In the genomic region with DNA sequence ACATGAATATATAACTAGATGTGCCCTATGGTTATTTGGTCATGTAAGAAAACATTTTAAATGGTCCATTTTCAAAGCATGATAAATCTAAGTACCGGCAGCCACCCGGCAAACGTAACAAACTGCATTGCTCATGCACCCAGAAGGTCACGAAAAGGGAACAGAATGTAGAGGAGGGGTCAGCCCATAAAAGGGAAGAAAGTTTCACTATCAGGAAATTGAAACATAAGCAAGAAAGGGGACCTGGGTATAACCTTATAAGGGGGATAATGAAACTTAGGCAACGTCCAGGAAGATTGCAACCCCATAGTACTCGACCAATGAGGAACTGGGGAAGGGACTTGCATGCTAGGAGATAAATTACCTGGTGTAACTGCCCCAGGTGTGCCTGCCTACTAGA, we compare ENCODE assay signal across 26 cellular contexts.
"Had no signal": no experiment of that assay in that cellular context is flagged by ENCODE, and none has a peak within 500 bp of the region (broad histone marks: within the 10 kb centered on the region; RNA-seq: fewer than 3 reads in every experiment).

No MANE protein-coding gene starts in this region.

- H3K4me1 Mint-ChIP-seq: activated B cell treated with CpG ODN at 0.5 μM for 24 hours; activated CD4-positive, alpha-beta T cell treated with anti-CD3 and anti-CD28 coated beads, Interleukin-2, amount 10 ng/mL, durations not matched to agents 24 days and 14 days; activated T-helper 17 cell treated with anti-CD3 and anti-CD28 coated beads, Interleukin-2, amount 50 U/mL, for 72 hours; brain; central memory CD8-positive, alpha-beta T cell had no signal

- H3K27ac Mint-ChIP-seq: activated B cell treated with CpG ODN at 0.5 μM for 24 hours; activated CD4-positive, alpha-beta memory T cell treated with anti-CD3 and anti-CD28 coated beads for 36 hours; activated CD4-positive, alpha-beta T cell treated with anti-CD3 and anti-CD28 coated beads, Interleukin-2, amount 10 ng/mL, durations not matched to agents 24 days and 14 days; activated naive CD4-positive, alpha-beta T cell treated with anti-CD3 and anti-CD28 coated beads for 36 hours; activated naive CD8-positive, alpha-beta T cell; activated T-helper 17 cell treated with anti-CD3 and anti-CD28 coated beads, Interleukin-2, amount 50 U/mL, for 72 hours; brain; T-helper 1 cell treated with Interleukin-12 subunit alpha and Interleukin-12 subunit beta and Interleukin-4 antibody, amounts not matched to agents 30 μg/mL and 1 μg/mL, for 36 hours had no signal

- ATAC-seq: activated T-helper 17 cell treated with anti-CD3 and anti-CD28 coated beads, Interleukin-2, amount 50 U/mL, for 72 hours had no signal

- H3K27ac ChIP-seq: SK-N-MC had no signal

- H3K4me3 ChIP-seq: SK-N-MC had no signal

- H3K36me3 Mint-ChIP-seq: activated CD4-positive, alpha-beta memory T cell treated with anti-CD3 and anti-CD28 coated beads for 36 hours; activated naive CD8-positive, alpha-beta T cell had no signal

- H3K27me3 Mint-ChIP-seq: activated B cell treated with CpG ODN at 0.5 μM for 24 hours; activated CD4-positive, alpha-beta memory T cell treated with anti-CD3 and anti-CD28 coated beads for 36 hours; activated CD4-positive, alpha-beta T cell treated with anti-CD3 and anti-CD28 coated beads, Interleukin-2, amount 10 ng/mL, durations not matched to agents 24 days and 14 days; activated naive CD8-positive, alpha-beta T cell; activated T-helper 17 cell treated with anti-CD3 and anti-CD28 coated beads, Interleukin-2, amount 50 U/mL, for 72 hours; brain; central memory CD8-positive, alpha-beta T cell had no signal

- H3K4me3 Mint-ChIP-seq: activated B cell treated with CpG ODN at 0.5 μM for 24 hours; activated CD4-positive, alpha-beta memory T cell treated with anti-CD3 and anti-CD28 coated beads for 36 hours; activated CD4-positive, alpha-beta T cell treated with anti-CD3 and anti-CD28 coated beads, Interleukin-2, amount 10 ng/mL, durations not matched to agents 24 days and 14 days; activated naive CD4-positive, alpha-beta T cell treated with anti-CD3 and anti-CD28 coated beads for 36 hours; activated naive CD8-positive, alpha-beta T cell; activated T-helper 17 cell treated with anti-CD3 and anti-CD28 coated beads, Interleukin-2, amount 50 U/mL, for 72 hours; brain; central memory CD8-positive, alpha-beta T cell; T-helper 1 cell treated with Interleukin-12 subunit alpha and Interleukin-12 subunit beta and Interleukin-4 antibody, amounts not matched to agents 30 μg/mL and 1 μg/mL, for 36 hours had no signal

- DNase-seq: activated B cell treated with CpG ODN at 0.5 μM for 24 hours; activated CD4-positive, alpha-beta memory T cell treated with anti-CD3 and anti-CD28 coated beads for 36 hours; activated CD4-positive, alpha-beta T cell treated with anti-CD3 and anti-CD28 coated beads for 1 hour; activated CD4-positive, alpha-beta T cell treated with anti-CD3 and anti-CD28 coated beads, Interleukin-2, amount 10 ng/mL, durations not matched to agents 24 days and 14 days; activated gamma-delta T cell; activated naive CD4-positive, alpha-beta T cell treated with anti-CD3 and anti-CD28 coated beads for 36 hours; activated T-cell treated with anti-CD3 and anti-CD28 coated beads for 4 hours; activated T-cell treated with anti-CD3 and anti-CD28 coated beads, Interleukin-2, amount 50 U/mL, for 48 hours; amygdala; MM.1S; NCI-H1105; NCI-H1436; NCI-H1694 treated with DMSO at 0.1 percent for 48 hours; NCI-H2029 treated with DMSO at 0.1 percent for 48 hours; NCI-H345; NCI-H510A treated with DMSO at 0.1 percent for 48 hours; NCI-H69; NK-92 treated with Interleukin-12 subunit alpha and Interleukin-12 subunit beta, amount 100 ng/mL, for 24 hours; SHP77 treated with DMSO at 0.1 percent for 48 hours; T-helper 9 cell had no signal

- H3K9me3 Mint-ChIP-seq: activated CD4-positive, alpha-beta memory T cell treated with anti-CD3 and anti-CD28 coated beads for 36 hours; activated naive CD4-positive, alpha-beta T cell treated with anti-CD3 and anti-CD28 coated beads for 36 hours; T-helper 1 cell treated with Interleukin-12 subunit alpha and Interleukin-12 subunit beta and Interleukin-4 antibody, amounts not matched to agents 30 μg/mL and 1 μg/mL, for 36 hours had no signal
